In the genomic region with DNA sequence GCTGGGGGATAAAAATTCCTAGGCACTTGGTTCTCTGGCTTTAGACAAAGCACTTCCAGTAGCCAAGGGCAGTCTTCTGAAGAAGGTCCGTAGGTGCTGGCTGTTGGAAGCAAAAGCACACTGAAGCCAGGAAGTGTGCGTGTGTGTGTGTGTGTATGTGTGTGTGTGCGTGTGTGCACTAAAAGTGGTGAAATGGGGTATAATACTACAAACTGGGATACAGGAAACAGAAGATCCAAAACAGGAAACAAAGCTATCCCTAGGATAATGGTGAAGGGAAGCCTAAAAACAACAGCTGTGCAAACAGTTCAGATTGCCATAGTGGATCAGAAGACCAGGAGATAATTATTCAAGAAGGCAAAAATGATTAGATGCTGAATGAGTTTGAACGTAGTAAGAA, we compare ENCODE assay signal across 13 cellular contexts.
A peak's percentile ranks its signal among the peaks of the same experiment; 100 is the strongest.
DNase-seq lines count a peak whose midpoint lies in the region; ATAC-seq and TF ChIP-seq lines count a peak whose summit lies in the region.
"Had no signal": no experiment of that assay in that cellular context is flagged by ENCODE, and none has a peak within 500 bp of the region (broad histone marks: within the 10 kb centered on the region; RNA-seq: fewer than 3 reads in every experiment).

No MANE protein-coding gene starts in this region.

- peaks cover 23% of the 10 kb centered on the region for H3K27me3 ChIP-seq in GM23338 (ENCODE audit: insufficient read depth)
- no peaks in the 10 kb centered on the region for H3K27me3 ChIP-seq in SJCRH30

- no peaks in the 10 kb centered on the region for H3K36me3 Mint-ChIP-seq in GM23338 (ENCODE audit: low read depth)
- H3K36me3 Mint-ChIP-seq: T-cell had no signal

- H3K79me2 ChIP-seq in GM23338 (replicated peaks; ENCODE audit: insufficient read depth): no peaks in the 10 kb centered on the region

- H3K36me3 ChIP-seq in GM23338 (ENCODE audit: insufficient read depth) (no peaks in the 10 kb centered on the region), SJCRH30 (no peaks in the 10 kb centered on the region)

- H3K4me1 ChIP-seq in GM23338 (ENCODE audit: insufficient read depth) (peaks cover 17% of the 10 kb centered on the region), SJCRH30 (peaks cover 26% of the 10 kb centered on the region)

- peaks cover 18% of the 10 kb centered on the region for H3K4me1 Mint-ChIP-seq in GM23338
- H3K4me1 Mint-ChIP-seq: T-cell had no signal

- H3K4me2 ChIP-seq in GM23338: no peak overlapping the region
- H3K4me2 ChIP-seq: SK-N-SH had no signal

- H3K9me3 Mint-ChIP-seq in GM23338: no peaks in the 10 kb centered on the region; the same call in 2 of the 3 replicates
- H3K9me3 Mint-ChIP-seq: T-cell had no signal

- H3K27ac ChIP-seq in GM23338 (ENCODE audit: low read depth) (no peak overlapping the region), SJCRH30 (peak overlapping the region; percentile 52)

- H3K9me2 ChIP-seq in GM23338 (ENCODE audit: insufficient read depth): peaks cover 7% of the 10 kb centered on the region; the same call in 1 of the 2 replicates
- H3K9me2 ChIP-seq: SK-N-SH had no signal

- no peak for ATAC-seq in GM23338
- ATAC-seq: T-cell had no signal

- 0 out of 2 replicates have a peak, but pooled peaks cover 8% of the 10 kb centered on the region for H3K9me3 ChIP-seq in SJCRH30 (replicated peaks)
- H3K9me3 ChIP-seq: SK-N-SH had no signal

- no peaks in the 10 kb centered on the region for H3F3A ChIP-seq in GM23338 (replicated peaks; ENCODE audit: low read depth)

- no peak overlapping the region for H3K27ac Mint-ChIP-seq in GM23338
- H3K27ac Mint-ChIP-seq: T-cell had no signal

- no peak overlapping the region for H3K4me3 ChIP-seq in GM23338
- H3K4me3 ChIP-seq in SJCRH30: 0 out of 2 replicates have a peak overlapping the region, but pooled peaks have one; percentile 2

- intact Hi-C loops in head of caudate nucleus (cut with DNase I): no loop called here

- TF ChIP-seq CTCF in GM23338 (conservative IDR thresholded peaks at IDR 0.05; ENCODE audit: low read depth in 2 of 2): no peak

- 0 out of 2 replicates have a peak overlapping the region, but pooled peaks have one; percentile 44 for H2AFZ ChIP-seq in GM23338

- no peak overlapping the region for H3K4me3 Mint-ChIP-seq in GM23338
- H3K4me3 Mint-ChIP-seq: T-cell had no signal

- H3K27me3 Mint-ChIP-seq in GM23338 (ENCODE audit: insufficient read depth, low read depth, poor library complexity): peaks cover 7% of the 10 kb centered on the region

- no peaks in the 10 kb centered on the region for H4K20me1 ChIP-seq in GM23338 (replicated peaks; ENCODE audit: insufficient read depth)

- peak; percentile 50 for DNase-seq in COR-L47 (lab: John Stamatoyannopoulos, UW)
- no peak for DNase-seq in GM23338 (ENCODE audit: low spot score)
- peak; percentile 51 to 79 for DNase-seq in SJCRH30
- DNase-seq in myocyte (ENCODE audit: low read depth): peak; percentile 7
- no peak for DNase-seq in NCI-H2196 treated with DMSO at 0.1 percent for 48 hours (lab: John Stamatoyannopoulos, UW; ENCODE audit: unreplicated experiment)
- DNase-seq in stimulated activated CD8-positive, alpha-beta memory T cell treated with anti-CD3 and anti-CD28 coated beads, Interleukin-4, amount 100 ng/mL, for 48 hours: no peak
- DNase-seq in head of caudate nucleus: no peak
- DNase-seq: Calu3, GF-D8, NCI-H2081 treated with DMSO at 0.1 percent for 48 hours, NCI-H526 treated with DMSO at 0.1 percent for 48 hours, SK-N-SH, T-cell had no signal

TF ChIP-seq in GM23338, 12 proteins besides CTCF, POLR2A, EP300 and RAD21 (continues in another document):
- TF ChIP-seq CREB1 (CRISPR knock-in tag; IDR thresholded peaks at IDR 0.05; ENCODE audit: low read depth) (no peak), EZH2phosphoT487 (IDR thresholded peaks at IDR 0.05; ENCODE audit: unreplicated experiment) (no peak), EZH2 (IDR thresholded peaks at IDR 0.05; ENCODE audit: low read depth, unreplicated experiment) (no peak), POLR2AphosphoS5 (IDR thresholded peaks at IDR 0.05; ENCODE audit: low read depth) (no peak), STAT1 (IDR thresholded peaks at IDR 0.05; ENCODE audit: unreplicated experiment) (no peak), ZNF462 (CRISPR knock-in tag; IDR thresholded peaks at IDR 0.05) (no peak), JUNB (IDR thresholded peaks at IDR 0.05; ENCODE audit: unreplicated experiment) (no peak), NANOG (IDR thresholded peaks at IDR 0.05; ENCODE audit: borderline replicate concordance) (no peak)
- TF ChIP-seq, protein P1, sequence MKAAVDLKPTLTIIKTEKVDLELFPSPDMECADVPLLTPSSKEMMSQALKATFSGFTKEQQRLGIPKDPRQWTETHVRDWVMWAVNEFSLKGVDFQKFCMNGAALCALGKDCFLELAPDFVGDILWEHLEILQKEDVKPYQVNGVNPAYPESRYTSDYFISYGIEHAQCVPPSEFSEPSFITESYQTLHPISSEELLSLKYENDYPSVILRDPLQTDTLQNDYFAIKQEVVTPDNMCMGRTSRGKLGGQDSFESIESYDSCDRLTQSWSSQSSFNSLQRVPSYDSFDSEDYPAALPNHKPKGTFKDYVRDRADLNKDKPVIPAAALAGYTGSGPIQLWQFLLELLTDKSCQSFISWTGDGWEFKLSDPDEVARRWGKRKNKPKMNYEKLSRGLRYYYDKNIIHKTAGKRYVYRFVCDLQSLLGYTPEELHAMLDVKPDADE (IDR thresholded peaks at IDR 0.05): no peak

Comparison
In these comparisons a context has a peak if more than half of its experiments do, and no peak if none do; other contexts are left out.
1. DNase-seq: peak in COR-L47 (single experiment), SJCRH30 (2 of 2) and myocyte (single experiment); none in GM23338 (single experiment), NCI-H2196 treated with DMSO at 0.1 percent for 48 hours (single experiment), stimulated activated CD8-positive, alpha-beta memory T cell treated with anti-CD3 and anti-CD28 coated beads, Interleukin-4, amount 100 ng/mL, for 48 hours (single experiment) and head of caudate nucleus (0 of 42).